1 cellular context compared by ENCODE assay signal in genomic region chr3:186901135-186901734, GRCh38.
TF ChIP-seq lines count a peak whose summit lies in the region.

No MANE protein-coding gene starts in this region.

TF ChIP-seq in endothelial cell of umbilical vein, 7 proteins besides CTCF, POLR2A, EP300 and RAD21:
- TF ChIP-seq FOS (IDR thresholded peaks at IDR 0.05; ENCODE audit: borderline replicate concordance, insufficient read depth, low read length) (peak; percentile 49), JUN (IDR thresholded peaks at IDR 0.05; ENCODE audit: borderline replicate concordance, insufficient read depth, insufficient read length, low read depth) (no peak)
